In genomic region chr18:9971313-9971920, GRCh38 we compare ENCODE assay signal across 8 cellular contexts. TPM values are rescaled to one million over a fixed set of nuclear protein-coding genes. Genes with fewer than 3 reads are reported as not detected.
DNase-seq lines count a peak whose midpoint lies in the region; ATAC-seq and TF ChIP-seq lines count a peak whose summit lies in the region.

No MANE protein-coding gene starts in this region.

- ATAC-seq in HG02759 (IDR thresholded peaks at IDR 0.05; ENCODE audit: unreplicated experiment): peak; percentile 56
- ATAC-seq in HG03354 (IDR thresholded peaks at IDR 0.05; ENCODE audit: poor library complexity, severe bottlenecking, unreplicated experiment): no peak

- no peak overlapping the region for H3K27ac ChIP-seq in C4-2B
- H3K27ac ChIP-seq in dorsolateral prefrontal cortex: no peak overlapping the region

- peak; percentile 86 for TF ChIP-seq CTCF in C4-2B (conservative IDR thresholded peaks at IDR 0.05)
- TF ChIP-seq CTCF in dorsolateral prefrontal cortex (IDR thresholded peaks at IDR 0.05 in 54 of 56, conservative IDR thresholded peaks at IDR 0.05 in 2 of 56; ENCODE audit: low read depth in 1 of 56, partially characterized antibody in 56 of 56): peak; percentile 80 to 98 (median 90)

- H3K4me3 ChIP-seq in dorsolateral prefrontal cortex: no peak overlapping the region

- peak; percentile 81 for DNase-seq in NCI-H748 (lab: John Stamatoyannopoulos, UW; ENCODE audit: unreplicated experiment)
- DNase-seq in activated CD4-positive, alpha-beta T cell treated with anti-CD3 and anti-CD28 coated beads, Interleukin-2, amount 50 U/mL, for 48 hours: peak; percentile 65 to 77
- peak in 7 of 10 donors; percentile 56 to 90 (median 76) for DNase-seq in dorsolateral prefrontal cortex
- DNase-seq in lung microvascular endothelial cell (ENCODE audit: low read depth in 2 of 2): peak; percentile 77 to 86
- peak; percentile 57 for DNase-seq in stimulated activated CD8-positive, alpha-beta memory T cell treated with anti-CD3 and anti-CD28 coated beads, Interleukin-15, amount 100 ng/mL, for 1 hour (ENCODE audit: low read depth)

- H3K27me3 ChIP-seq in dorsolateral prefrontal cortex: no peaks in the 10 kb centered on the region

- intact Hi-C loops in dorsolateral prefrontal cortex (cut with DNase I): loop anchor here (1.0 to 10.0 kb wide), 3 partner anchors 63 to 549 kb away; no protein-coding TSS in a partner anchor

RNA-seq across cellular contexts. Expression of gene VAPA, which starts 57.6 kb away (rescaled TPM):
- total RNA-seq in dorsolateral prefrontal cortex: 100 to 1,000 TPM; 189 to 323 (median 265) TPM
- 73.7 and 99.8 TPM in 2 replicates for total RNA-seq in lung microvascular endothelial cell
